Comparison of ENCODE assay signal across 33 cellular contexts in the genomic region with DNA sequence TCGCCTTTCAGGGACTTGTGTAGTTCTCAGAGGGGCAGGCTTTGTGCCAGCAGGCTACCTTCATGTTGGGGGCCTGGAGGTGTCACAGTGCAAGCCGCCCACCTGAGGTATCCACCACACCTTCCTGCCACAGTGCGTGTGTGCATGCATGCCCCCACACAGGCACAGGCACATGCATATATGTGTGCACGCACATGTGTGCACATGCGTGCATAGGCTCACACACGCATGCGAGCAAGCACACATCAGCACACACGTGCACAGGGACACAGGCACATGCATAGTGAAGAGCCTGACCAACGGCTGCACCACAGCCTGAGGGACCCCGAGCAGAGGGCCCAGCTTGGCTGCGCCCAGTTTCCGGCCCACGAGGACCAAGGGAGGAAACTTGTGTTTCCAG. TPM values are rescaled to one million over a fixed set of nuclear protein-coding genes. Genes with fewer than 3 reads are reported as not detected.
"Had no signal": no experiment of that assay in that cellular context is flagged by ENCODE, and none has a peak within 500 bp of the region (broad histone marks: within the 10 kb centered on the region; RNA-seq: fewer than 3 reads in every experiment).

No MANE protein-coding gene starts in this region.

- H3K4me1 Mint-ChIP-seq: naive B cell; stimulated activated naive CD8-positive, alpha-beta T cell treated with anti-CD3 and anti-CD28 coated beads, Interleukin-15, amount 100 ng/mL, for 72 hours had no signal

- H3K27ac Mint-ChIP-seq: mesothelial cell of epicardium; naive B cell; stimulated activated naive CD8-positive, alpha-beta T cell treated with anti-CD3 and anti-CD28 coated beads, Interleukin-15, amount 100 ng/mL, for 72 hours had no signal

- FAIRE-seq: colon, pancreas had no signal

- H3K4me3 Mint-ChIP-seq: mesothelial cell of epicardium; naive B cell; stimulated activated naive CD8-positive, alpha-beta T cell treated with anti-CD3 and anti-CD28 coated beads, Interleukin-15, amount 100 ng/mL, for 72 hours had no signal

- H3K4me3 ChIP-seq: dorsolateral prefrontal cortex, gastrocnemius medialis, hepatocyte, mucosa of descending colon, pancreas, smooth muscle cell, suprapubic skin, transverse colon, vagina had no signal

- H3K4me2 ChIP-seq: hepatocyte, smooth muscle cell had no signal

- DNase-seq: cerebellar nuclear complex; dorsolateral prefrontal cortex; effector CD4-positive, alpha-beta T cell; foreskin fibroblast; gastrocnemius medialis; left colon; mesenchymal stem cell; naive B cell; stimulated activated CD4-positive, alpha-beta T cell treated with anti-CD3 and anti-CD28 coated beads, Interleukin-12 subunit alpha, Interleukin-12 subunit beta, amount 100 ng/mL, for 4 hours; stimulated activated CD4-positive, alpha-beta T cell treated with anti-CD3 and anti-CD28 coated beads, Interleukin-1b, Interleukin-23, amount 100 ng/mL, for 48 hours; stimulated activated CD4-positive, alpha-beta T cell treated with anti-CD3 and anti-CD28 coated beads, Interleukin-4, amount 100 ng/mL, for 1 hour; stimulated activated CD8-positive, alpha-beta memory T cell treated with anti-CD3 and anti-CD28 coated beads, Interleukin-4, amount 100 ng/mL, for 48 hours; stimulated activated naive CD4-positive, alpha-beta T cell; stimulated activated naive CD8-positive, alpha-beta T cell treated with anti-CD3 and anti-CD28 coated beads, Interleukin-15, amount 100 ng/mL, for 72 hours; transverse colon had no signal

- H2AFZ ChIP-seq: hepatocyte had no signal

- H3K27me3 ChIP-seq: pancreas, vagina had no signal

- H3K27ac ChIP-seq: dorsolateral prefrontal cortex, gastrocnemius medialis, hepatocyte, neutrophil, pancreas, suprapubic skin, transverse colon, vagina had no signal

- H3K4me1 ChIP-seq: gastrocnemius medialis, pancreas, transverse colon had no signal

- H3K79me2 ChIP-seq: hepatocyte had no signal

- H3K9me3 Mint-ChIP-seq: mesothelial cell of epicardium; stimulated activated naive CD8-positive, alpha-beta T cell treated with anti-CD3 and anti-CD28 coated beads, Interleukin-15, amount 100 ng/mL, for 72 hours had no signal

- H3K9me3 ChIP-seq: gastrocnemius medialis, mucosa of descending colon, neutrophil, pancreas, suprapubic skin, transverse colon, vagina had no signal

- H3K36me3 ChIP-seq: gastrocnemius medialis, neutrophil, pancreas, suprapubic skin, transverse colon, vagina had no signal

- ATAC-seq: gastrocnemius medialis; left colon; mucosa of descending colon; pancreas; sciatic nerve; stimulated activated naive CD8-positive, alpha-beta T cell treated with anti-CD3 and anti-CD28 coated beads, Interleukin-15, amount 100 ng/mL, for 72 hours had no signal

- H3K36me3 Mint-ChIP-seq: mesothelial cell of epicardium, naive B cell had no signal

RNA-seq across cellular contexts. Expression of a gene that starts 36.1 kb away (rescaled TPM):
- total RNA-seq: dorsolateral prefrontal cortex, glomerular endothelial cell, hepatocyte, left colon, liver, lung microvascular endothelial cell, mesothelial cell of epicardium, mucosa of descending colon, omental fat pad, pancreas, posterior vena cava, pulmonary artery endothelial cell, sciatic nerve, transverse colon, ureter had no signal
- polyA plus RNA-seq: hepatocyte, liver, neural cell had no signal
